Comparison of ENCODE assay signal across 1 cellular context in the genomic region with DNA sequence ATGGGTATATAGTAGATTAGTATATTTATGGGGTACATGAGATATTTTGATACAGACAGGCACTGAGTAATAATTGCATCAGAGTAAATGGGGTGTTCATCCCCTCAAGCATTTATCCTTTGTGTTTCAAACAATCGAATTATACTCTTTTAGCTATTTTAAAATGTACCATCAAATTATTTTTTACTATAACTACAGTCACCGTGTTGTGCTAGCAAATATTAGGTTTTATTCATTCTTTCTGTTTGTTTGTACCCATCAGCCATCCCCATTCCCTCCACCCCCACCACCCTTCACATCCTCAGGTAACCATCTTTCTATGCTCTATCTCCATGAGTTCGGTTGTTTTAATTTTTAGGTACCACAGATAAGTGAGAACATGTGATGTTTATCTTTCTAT.
TF ChIP-seq lines count a peak whose summit lies in the region.

No MANE protein-coding gene starts in this region.

TF ChIP-seq in HepG2, 621 proteins besides CTCF, POLR2A, EP300 and RAD21 (continued from another document):
- TF ChIP-seq, protein P1, sequence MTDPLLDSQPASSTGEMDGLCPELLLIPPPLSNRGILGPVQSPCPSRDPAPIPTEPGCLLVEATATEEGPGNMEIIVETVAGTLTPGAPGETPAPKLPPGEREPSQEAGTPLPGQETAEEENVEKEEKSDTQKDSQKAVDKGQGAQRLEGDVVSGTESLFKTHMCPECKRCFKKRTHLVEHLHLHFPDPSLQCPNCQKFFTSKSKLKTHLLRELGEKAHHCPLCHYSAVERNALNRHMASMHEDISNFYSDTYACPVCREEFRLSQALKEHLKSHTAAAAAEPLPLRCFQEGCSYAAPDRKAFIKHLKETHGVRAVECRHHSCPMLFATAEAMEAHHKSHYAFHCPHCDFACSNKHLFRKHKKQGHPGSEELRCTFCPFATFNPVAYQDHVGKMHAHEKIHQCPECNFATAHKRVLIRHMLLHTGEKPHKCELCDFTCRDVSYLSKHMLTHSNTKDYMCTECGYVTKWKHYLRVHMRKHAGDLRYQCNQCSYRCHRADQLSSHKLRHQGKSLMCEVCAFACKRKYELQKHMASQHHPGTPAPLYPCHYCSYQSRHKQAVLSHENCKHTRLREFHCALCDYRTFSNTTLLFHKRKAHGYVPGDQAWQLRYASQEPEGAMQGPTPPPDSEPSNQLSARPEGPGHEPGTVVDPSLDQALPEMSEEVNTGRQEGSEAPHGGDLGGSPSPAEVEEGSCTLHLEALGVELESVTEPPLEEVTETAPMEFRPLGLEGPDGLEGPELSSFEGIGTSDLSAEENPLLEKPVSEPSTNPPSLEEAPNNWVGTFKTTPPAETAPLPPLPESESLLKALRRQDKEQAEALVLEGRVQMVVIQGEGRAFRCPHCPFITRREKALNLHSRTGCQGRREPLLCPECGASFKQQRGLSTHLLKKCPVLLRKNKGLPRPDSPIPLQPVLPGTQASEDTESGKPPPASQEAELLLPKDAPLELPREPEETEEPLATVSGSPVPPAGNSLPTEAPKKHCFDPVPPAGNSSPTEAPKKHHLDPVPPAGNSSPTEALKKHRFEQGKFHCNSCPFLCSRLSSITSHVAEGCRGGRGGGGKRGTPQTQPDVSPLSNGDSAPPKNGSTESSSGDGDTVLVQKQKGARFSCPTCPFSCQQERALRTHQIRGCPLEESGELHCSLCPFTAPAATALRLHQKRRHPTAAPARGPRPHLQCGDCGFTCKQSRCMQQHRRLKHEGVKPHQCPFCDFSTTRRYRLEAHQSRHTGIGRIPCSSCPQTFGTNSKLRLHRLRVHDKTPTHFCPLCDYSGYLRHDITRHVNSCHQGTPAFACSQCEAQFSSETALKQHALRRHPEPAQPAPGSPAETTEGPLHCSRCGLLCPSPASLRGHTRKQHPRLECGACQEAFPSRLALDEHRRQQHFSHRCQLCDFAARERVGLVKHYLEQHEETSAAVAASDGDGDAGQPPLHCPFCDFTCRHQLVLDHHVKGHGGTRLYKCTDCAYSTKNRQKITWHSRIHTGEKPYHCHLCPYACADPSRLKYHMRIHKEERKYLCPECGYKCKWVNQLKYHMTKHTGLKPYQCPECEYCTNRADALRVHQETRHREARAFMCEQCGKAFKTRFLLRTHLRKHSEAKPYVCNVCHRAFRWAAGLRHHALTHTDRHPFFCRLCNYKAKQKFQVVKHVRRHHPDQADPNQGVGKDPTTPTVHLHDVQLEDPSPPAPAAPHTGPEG (CRISPR knock-in tag; IDR thresholded peaks at IDR 0.05) = no peak
- no peak for TF ChIP-seq RARG (CRISPR knock-in tag; IDR thresholded peaks at IDR 0.05; ENCODE audit: low read depth)
- no peak for TF ChIP-seq RFXAP (CRISPR knock-in tag; IDR thresholded peaks at IDR 0.05; ENCODE audit: borderline replicate concordance)
- TF ChIP-seq HNRNPK (IDR thresholded peaks at IDR 0.05; ENCODE audit: low read depth, low read length, poor library complexity, severe bottlenecking) = peak; percentile 92
- TF ChIP-seq, protein P2, sequence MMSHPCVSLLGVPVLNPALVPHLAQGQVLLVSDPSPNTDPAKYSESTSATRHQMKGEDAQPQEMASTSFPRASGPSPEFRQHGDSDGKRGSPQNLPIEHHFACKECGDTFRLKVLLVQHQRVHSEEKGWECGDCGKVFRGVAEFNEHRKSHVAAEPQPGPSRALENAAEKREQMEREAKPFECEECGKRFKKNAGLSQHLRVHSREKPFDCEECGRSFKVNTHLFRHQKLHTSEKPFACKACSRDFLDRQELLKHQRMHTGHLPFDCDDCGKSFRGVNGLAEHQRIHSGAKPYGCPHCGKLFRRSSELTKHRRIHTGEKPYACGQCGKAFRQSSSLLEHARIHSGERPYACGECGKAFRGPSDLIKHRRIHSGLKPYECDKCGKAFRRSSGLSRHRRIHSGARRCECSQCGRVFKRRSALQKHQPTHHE (CRISPR knock-in tag; IDR thresholded peaks at IDR 0.05; ENCODE audit: borderline replicate concordance) = no peak
